ENCODE assay signal across 15 cellular contexts in genomic region chr14:88929656-88930436, GRCh38.
DNase-seq lines count a peak whose midpoint lies in the region; ATAC-seq and TF ChIP-seq lines count a peak whose summit lies in the region.
"Had no signal": no experiment of that assay in that cellular context is flagged by ENCODE, and none has a peak within 500 bp of the region (broad histone marks: within the 10 kb centered on the region; RNA-seq: fewer than 3 reads in every experiment).

No MANE protein-coding gene starts in this region.

- no peak overlapping the region for H3K4me3 Mint-ChIP-seq in neural progenitor cell
- H3K4me3 Mint-ChIP-seq: central memory CD8-positive, alpha-beta T cell; immature natural killer cell had no signal

- no peaks in the 10 kb centered on the region for H3K36me3 Mint-ChIP-seq in neural progenitor cell
- H3K36me3 Mint-ChIP-seq: immature natural killer cell had no signal

- H3K4me1 Mint-ChIP-seq in neural progenitor cell: peaks cover 21% of the 10 kb centered on the region
- H3K4me1 Mint-ChIP-seq: central memory CD8-positive, alpha-beta T cell; immature natural killer cell had no signal

- H3K27me3 ChIP-seq in Karpas-422 (ENCODE audit: low read length) (no peaks in the 10 kb centered on the region), neural progenitor cell (no peaks in the 10 kb centered on the region)
- H3K27me3 ChIP-seq: esophagus squamous epithelium, MG63, upper lobe of left lung had no signal

- DNase-seq in NCI-H82 (lab: John Stamatoyannopoulos, UW) (peak; percentile 2), NCI-H82 treated with DMSO at 0.1 percent for 48 hours (lab: John Stamatoyannopoulos, UW; ENCODE audit: unreplicated experiment) (no peak), Karpas-422 (peak; percentile 70), cardiac fibroblast (ENCODE audit: low read depth in 2 of 2) (peak in 1 of 2 donors; percentile 9), neural progenitor cell (ENCODE audit: low spot score) (no peak), AG08396 (ENCODE audit: low spot score) (no peak), ACHN (no peak)
- DNase-seq: activated naive CD4-positive, alpha-beta T cell treated with anti-CD3 and anti-CD28 coated beads, Interleukin-2, amount 50 U/mL, for 16 hours; esophagus squamous epithelium; immature natural killer cell; MG63; upper lobe of left lung had no signal

- H3K27ac ChIP-seq in Karpas-422 (ENCODE audit: low read length) (no peak overlapping the region), neural progenitor cell (no peak overlapping the region)
- H3K27ac ChIP-seq: esophagus squamous epithelium, parathyroid adenoma, upper lobe of left lung had no signal

- no peaks in the 10 kb centered on the region for H3F3A ChIP-seq in neural progenitor cell (ENCODE audit: low read depth)

- no peaks in the 10 kb centered on the region for H3K79me2 ChIP-seq in Karpas-422 (ENCODE audit: low read length)
- no peaks in the 10 kb centered on the region for H3K79me2 ChIP-seq in neural progenitor cell (ENCODE audit: low read depth)
- H3K79me2 ChIP-seq: parathyroid adenoma had no signal

- no peak for ATAC-seq in HG02884 (IDR thresholded peaks at IDR 0.05; ENCODE audit: unreplicated experiment)

- H3K27me3 Mint-ChIP-seq in neural progenitor cell (ENCODE audit: insufficient read depth, low read depth): peaks cover 7% of the 10 kb centered on the region

- H4K20me1 ChIP-seq in Karpas-422 (ENCODE audit: insufficient read depth, low read depth, low read length) (no peaks in the 10 kb centered on the region), neural progenitor cell (ENCODE audit: low read depth) (no peaks in the 10 kb centered on the region)

- 0 out of 2 replicates have a peak, but pooled peaks cover 2% of the 10 kb centered on the region for H3K9me3 ChIP-seq in Karpas-422 (ENCODE audit: low read length)
- no peaks in the 10 kb centered on the region for H3K9me3 ChIP-seq in neural progenitor cell (ENCODE audit: low read depth)
- H3K9me3 ChIP-seq: esophagus squamous epithelium, MG63, upper lobe of left lung had no signal

- in situ Hi-C loops in ACHN (cut with HindIII; ENCODE audit: low pct_ligation_motif_present, low pct_unique_long_range_greater_than_20kb, low sequenced_read_pairs): no loop called here

- H3K4me2 ChIP-seq in Karpas-422 (ENCODE audit: low read depth, low read length, poor library complexity, severe bottlenecking) (no peak overlapping the region), neural progenitor cell (no peak overlapping the region)

- H3K4me1 ChIP-seq in Karpas-422 (ENCODE audit: low read length) (no peaks in the 10 kb centered on the region), neural progenitor cell (no peaks in the 10 kb centered on the region)
- H3K4me1 ChIP-seq: esophagus squamous epithelium, parathyroid adenoma, upper lobe of left lung had no signal

- H3K9me2 ChIP-seq in Karpas-422 (replicated peaks; ENCODE audit: insufficient read depth, low read length): no peaks in the 10 kb centered on the region

- H3K4me3 ChIP-seq in Karpas-422 (ENCODE audit: low read length): no peak overlapping the region
- no peak overlapping the region for H3K4me3 ChIP-seq in cardiac fibroblast (replicated peaks in 1 of 2; ENCODE audit: low read depth in 2 of 2, low read length in 2 of 2)
- no peak overlapping the region for H3K4me3 ChIP-seq in neural progenitor cell
- H3K4me3 ChIP-seq: esophagus squamous epithelium, MG63, upper lobe of left lung had no signal

- H3K27ac Mint-ChIP-seq in neural progenitor cell: no peak overlapping the region
- H3K27ac Mint-ChIP-seq: immature natural killer cell had no signal

- H3K9ac ChIP-seq in Karpas-422 (ENCODE audit: low read length) (no peak overlapping the region), neural progenitor cell (no peak overlapping the region)
- H3K9ac ChIP-seq: parathyroid adenoma had no signal

- peak; percentile 39 for TF ChIP-seq CTCF in cardiac fibroblast (IDR thresholded peaks at IDR 0.05; ENCODE audit: low read depth, low read length)
- peak; percentile 15 for TF ChIP-seq CTCF in neural progenitor cell (IDR thresholded peaks at IDR 0.05)

- H3K36me3 ChIP-seq in Karpas-422 (ENCODE audit: insufficient read depth, low read length) (no peaks in the 10 kb centered on the region), neural progenitor cell (no peaks in the 10 kb centered on the region)
- H3K36me3 ChIP-seq: esophagus squamous epithelium, MG63, upper lobe of left lung had no signal

- peaks cover 9% of the 10 kb centered on the region for H3K9me3 Mint-ChIP-seq in neural progenitor cell
- H3K9me3 Mint-ChIP-seq: central memory CD8-positive, alpha-beta T cell had no signal

- H2AFZ ChIP-seq in Karpas-422 (ENCODE audit: low read length) (no peak overlapping the region), neural progenitor cell (replicated peaks) (no peak overlapping the region)
- H2AFZ ChIP-seq: parathyroid adenoma had no signal

Comparison
In these comparisons a context has a peak if more than half of its experiments do, and no peak if none do; other contexts are left out.
1. DNase-seq: peak in NCI-H82 (single experiment) and Karpas-422 (single experiment); none in NCI-H82 treated with DMSO at 0.1 percent for 48 hours (single experiment), neural progenitor cell (single experiment), AG08396 (single experiment) and ACHN (single experiment).